ENCODE assay signal across 1 cellular context in genomic region chr16:69465083-69465721, GRCh38.
A peak's percentile ranks its signal among the peaks of the same experiment; 100 is the strongest.
TF ChIP-seq lines count a peak whose summit lies in the region.

No MANE protein-coding gene starts in this region.

TF ChIP-seq in HepG2, 621 proteins besides CTCF, POLR2A, EP300 and RAD21 (continued from another document and continues in another):
- TF ChIP-seq, protein P1, sequence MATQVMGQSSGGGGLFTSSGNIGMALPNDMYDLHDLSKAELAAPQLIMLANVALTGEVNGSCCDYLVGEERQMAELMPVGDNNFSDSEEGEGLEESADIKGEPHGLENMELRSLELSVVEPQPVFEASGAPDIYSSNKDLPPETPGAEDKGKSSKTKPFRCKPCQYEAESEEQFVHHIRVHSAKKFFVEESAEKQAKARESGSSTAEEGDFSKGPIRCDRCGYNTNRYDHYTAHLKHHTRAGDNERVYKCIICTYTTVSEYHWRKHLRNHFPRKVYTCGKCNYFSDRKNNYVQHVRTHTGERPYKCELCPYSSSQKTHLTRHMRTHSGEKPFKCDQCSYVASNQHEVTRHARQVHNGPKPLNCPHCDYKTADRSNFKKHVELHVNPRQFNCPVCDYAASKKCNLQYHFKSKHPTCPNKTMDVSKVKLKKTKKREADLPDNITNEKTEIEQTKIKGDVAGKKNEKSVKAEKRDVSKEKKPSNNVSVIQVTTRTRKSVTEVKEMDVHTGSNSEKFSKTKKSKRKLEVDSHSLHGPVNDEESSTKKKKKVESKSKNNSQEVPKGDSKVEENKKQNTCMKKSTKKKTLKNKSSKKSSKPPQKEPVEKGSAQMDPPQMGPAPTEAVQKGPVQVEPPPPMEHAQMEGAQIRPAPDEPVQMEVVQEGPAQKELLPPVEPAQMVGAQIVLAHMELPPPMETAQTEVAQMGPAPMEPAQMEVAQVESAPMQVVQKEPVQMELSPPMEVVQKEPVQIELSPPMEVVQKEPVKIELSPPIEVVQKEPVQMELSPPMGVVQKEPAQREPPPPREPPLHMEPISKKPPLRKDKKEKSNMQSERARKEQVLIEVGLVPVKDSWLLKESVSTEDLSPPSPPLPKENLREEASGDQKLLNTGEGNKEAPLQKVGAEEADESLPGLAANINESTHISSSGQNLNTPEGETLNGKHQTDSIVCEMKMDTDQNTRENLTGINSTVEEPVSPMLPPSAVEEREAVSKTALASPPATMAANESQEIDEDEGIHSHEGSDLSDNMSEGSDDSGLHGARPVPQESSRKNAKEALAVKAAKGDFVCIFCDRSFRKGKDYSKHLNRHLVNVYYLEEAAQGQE (IDR thresholded peaks at IDR 0.05; ENCODE audit: borderline replicate concordance in 1 of 2, low read depth in 1 of 2, low read length in 2 of 2) = no peak
- TF ChIP-seq GATAD2A (CRISPR knock-in tag; IDR thresholded peaks at IDR 0.05) (peak; percentile 53; the same call in 1 of the 2 replicates), ZNF230 (CRISPR knock-in tag; IDR thresholded peaks at IDR 0.05) (no peak), FOXP1 (IDR thresholded peaks at IDR 0.05) (no peak), FOXP1 (CRISPR knock-in tag; IDR thresholded peaks at IDR 0.05) (no peak), ZNF552 (CRISPR knock-in tag; IDR thresholded peaks at IDR 0.05; ENCODE audit: borderline replicate concordance) (no peak), MAZ (IDR thresholded peaks at IDR 0.05; ENCODE audit: borderline replicate concordance, low read depth, low read length) (no peak), MAZ (CRISPR knock-in tag; IDR thresholded peaks at IDR 0.05; ENCODE audit: low read depth) (no peak), EZH2 (conservative IDR thresholded peaks at IDR 0.05; ENCODE audit: low read depth, low read length) (no peak), PAXIP1 (CRISPR knock-in tag; conservative IDR thresholded peaks at IDR 0.05) (no peak), ARNT (IDR thresholded peaks at IDR 0.05) (no peak), IRF2 (CRISPR knock-in tag; IDR thresholded peaks at IDR 0.05) (no peak), TSC22D2 (CRISPR knock-in tag; IDR thresholded peaks at IDR 0.05; ENCODE audit: borderline replicate concordance) (no peak), ZFP82 (CRISPR knock-in tag; IDR thresholded peaks at IDR 0.05; ENCODE audit: borderline replicate concordance) (0 out of 2 replicates have a peak, but pooled peaks have one; percentile 16), NR1H2 (CRISPR knock-in tag; IDR thresholded peaks at IDR 0.05; ENCODE audit: borderline replicate concordance, low read depth) (no peak), ZNF546 (CRISPR knock-in tag; conservative IDR thresholded peaks at IDR 0.05) (no peak), MED8 (CRISPR knock-in tag; IDR thresholded peaks at IDR 0.05; ENCODE audit: insufficient replicate concordance) (no peak), RFX3 (CRISPR knock-in tag; IDR thresholded peaks at IDR 0.05) (no peak), SUZ12 (IDR thresholded peaks at IDR 0.05; ENCODE audit: low read depth, low read length) (no peak), NR0B2 (CRISPR knock-in tag; IDR thresholded peaks at IDR 0.05) (no peak), KLF11 (CRISPR knock-in tag; IDR thresholded peaks at IDR 0.05) (no peak), MAX (IDR thresholded peaks at IDR 0.05) (peak; percentile 32; the same call in 1 of the 2 replicates), ELF1 (CRISPR knock-in tag; IDR thresholded peaks at IDR 0.05) (peak; percentile 23; the same call in 1 of the 2 replicates), CBFB (CRISPR knock-in tag; IDR thresholded peaks at IDR 0.05) (no peak; the same call in 1 of the 2 replicates), ZNF335 (CRISPR knock-in tag; IDR thresholded peaks at IDR 0.05) (no peak), ARID2 (CRISPR knock-in tag; IDR thresholded peaks at IDR 0.05; ENCODE audit: borderline replicate concordance) (no peak), CBX5 (CRISPR knock-in tag; IDR thresholded peaks at IDR 0.05; ENCODE audit: borderline replicate concordance) (0 out of 2 replicates have a peak, but pooled peaks have one; percentile 36), PRPF4 (IDR thresholded peaks at IDR 0.05; ENCODE audit: low read depth, low read length, poor library complexity, severe bottlenecking) (no peak), RBFOX2 (IDR thresholded peaks at IDR 0.05; ENCODE audit: low read depth, low read length) (no peak), TBX3 (IDR thresholded peaks at IDR 0.05; ENCODE audit: borderline replicate concordance) (no peak), SNAI1 (CRISPR knock-in tag; IDR thresholded peaks at IDR 0.05; ENCODE audit: borderline replicate concordance) (no peak), ZFY (CRISPR knock-in tag; IDR thresholded peaks at IDR 0.05) (no peak), SMARCE1 (IDR thresholded peaks at IDR 0.05; ENCODE audit: borderline replicate concordance) (no peak), BCL6 (CRISPR knock-in tag; IDR thresholded peaks at IDR 0.05) (0 out of 2 replicates have a peak, but pooled peaks have one; percentile 7), ZBTB7B (CRISPR knock-in tag; IDR thresholded peaks at IDR 0.05) (0 out of 2 replicates have a peak, but pooled peaks have one; percentile 34), GTF2F1 (IDR thresholded peaks at IDR 0.05; ENCODE audit: low read length) (no peak), ELF3 (CRISPR knock-in tag; IDR thresholded peaks at IDR 0.05) (0 out of 2 replicates have a peak, but pooled peaks have one; percentile 10), ZNF256 (CRISPR knock-in tag; conservative IDR thresholded peaks at IDR 0.05) (no peak), RBM22 (optimal IDR thresholded peaks at IDR 0.05; ENCODE audit: low read length) (peak; percentile 74), ZNF564 (CRISPR knock-in tag; IDR thresholded peaks at IDR 0.05) (no peak), FOXJ3 (CRISPR knock-in tag; IDR thresholded peaks at IDR 0.05; ENCODE audit: borderline replicate concordance) (no peak), MIER2 (CRISPR knock-in tag; IDR thresholded peaks at IDR 0.05) (no peak), ZNF761 (CRISPR knock-in tag; conservative IDR thresholded peaks at IDR 0.05) (no peak), FOXM1 (CRISPR knock-in tag; IDR thresholded peaks at IDR 0.05) (no peak)
- TF ChIP-seq, protein P2, sequence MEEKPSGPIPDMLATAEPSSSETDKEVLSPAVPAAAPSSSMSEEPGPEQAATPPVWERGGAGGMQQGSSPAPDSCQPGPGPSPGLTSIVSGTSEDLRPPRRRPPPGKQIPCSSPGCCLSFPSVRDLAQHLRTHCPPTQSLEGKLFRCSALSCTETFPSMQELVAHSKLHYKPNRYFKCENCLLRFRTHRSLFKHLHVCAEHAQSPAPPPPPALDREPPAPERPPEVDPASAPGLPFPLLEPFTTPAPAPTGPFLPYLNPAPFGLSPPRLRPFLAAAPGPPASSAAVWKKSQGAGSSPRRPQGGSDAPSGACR (CRISPR knock-in tag; IDR thresholded peaks at IDR 0.05) = no peak
- TF ChIP-seq, protein P3, sequence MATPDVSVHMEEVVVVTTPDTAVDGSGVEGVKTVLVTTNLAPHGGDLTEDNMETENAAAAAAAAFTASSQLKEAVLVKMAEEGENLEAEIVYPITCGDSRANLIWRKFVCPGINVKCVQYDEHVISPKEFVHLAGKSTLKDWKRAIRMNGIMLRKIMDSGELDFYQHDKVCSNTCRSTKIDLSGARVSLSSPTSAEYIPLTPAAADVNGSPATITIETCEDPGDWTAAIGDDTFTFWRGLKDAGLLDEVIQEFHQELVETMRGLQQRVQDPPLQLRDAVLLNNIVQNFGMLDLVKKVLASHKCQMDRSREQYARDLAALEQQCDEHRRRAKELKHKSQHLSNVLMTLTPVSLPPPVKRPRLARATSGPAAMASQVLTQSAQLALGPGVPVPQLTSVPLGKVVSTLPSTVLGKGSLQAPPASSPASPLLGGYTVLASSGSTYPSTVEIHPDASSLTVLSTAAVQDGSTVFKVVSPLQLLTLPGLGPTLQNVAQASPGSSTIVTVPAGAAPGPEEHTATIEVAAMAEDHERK (CRISPR knock-in tag; IDR thresholded peaks at IDR 0.05; ENCODE audit: low read depth) = no peak
- TF ChIP-seq, protein P4, sequence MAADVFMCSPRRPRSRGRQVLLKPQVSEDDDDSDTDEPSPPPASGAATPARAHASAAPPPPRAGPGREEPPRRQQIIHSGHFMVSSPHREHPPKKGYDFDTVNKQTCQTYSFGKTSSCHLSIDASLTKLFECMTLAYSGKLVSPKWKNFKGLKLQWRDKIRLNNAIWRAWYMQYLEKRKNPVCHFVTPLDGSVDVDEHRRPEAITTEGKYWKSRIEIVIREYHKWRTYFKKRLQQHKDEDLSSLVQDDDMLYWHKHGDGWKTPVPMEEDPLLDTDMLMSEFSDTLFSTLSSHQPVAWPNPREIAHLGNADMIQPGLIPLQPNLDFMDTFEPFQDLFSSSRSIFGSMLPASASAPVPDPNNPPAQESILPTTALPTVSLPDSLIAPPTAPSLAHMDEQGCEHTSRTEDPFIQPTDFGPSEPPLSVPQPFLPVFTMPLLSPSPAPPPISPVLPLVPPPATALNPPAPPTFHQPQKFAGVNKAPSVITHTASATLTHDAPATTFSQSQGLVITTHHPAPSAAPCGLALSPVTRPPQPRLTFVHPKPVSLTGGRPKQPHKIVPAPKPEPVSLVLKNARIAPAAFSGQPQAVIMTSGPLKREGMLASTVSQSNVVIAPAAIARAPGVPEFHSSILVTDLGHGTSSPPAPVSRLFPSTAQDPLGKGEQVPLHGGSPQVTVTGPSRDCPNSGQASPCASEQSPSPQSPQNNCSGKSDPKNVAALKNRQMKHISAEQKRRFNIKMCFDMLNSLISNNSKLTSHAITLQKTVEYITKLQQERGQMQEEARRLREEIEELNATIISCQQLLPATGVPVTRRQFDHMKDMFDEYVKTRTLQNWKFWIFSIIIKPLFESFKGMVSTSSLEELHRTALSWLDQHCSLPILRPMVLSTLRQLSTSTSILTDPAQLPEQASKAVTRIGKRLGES (CRISPR knock-in tag; IDR thresholded peaks at IDR 0.05; ENCODE audit: borderline replicate concordance) = no peak
